In genomic region chr10:100372415-100373297, GRCh38 we compare ENCODE assay signal across 1 cellular context.
TF ChIP-seq lines count a peak whose summit lies in the region.

No MANE protein-coding gene starts in this region.

TF ChIP-seq in GM23338, 12 proteins besides CTCF, POLR2A, EP300 and RAD21 (continued from another document):
- TF ChIP-seq REST (IDR thresholded peaks at IDR 0.05; ENCODE audit: unreplicated experiment) (no peak), NANOG (IDR thresholded peaks at IDR 0.05; ENCODE audit: borderline replicate concordance) (no peak), POLR2AphosphoS5 (IDR thresholded peaks at IDR 0.05; ENCODE audit: low read depth) (no peak; the same call in 1 of the 2 replicates), STAT1 (IDR thresholded peaks at IDR 0.05; ENCODE audit: unreplicated experiment) (no peak), CREB1 (CRISPR knock-in tag; IDR thresholded peaks at IDR 0.05; ENCODE audit: low read depth) (no peak), ZNF331 (CRISPR knock-in tag; IDR thresholded peaks at IDR 0.05; ENCODE audit: low read depth) (no peak)
